ENCODE assay signal across 8 cellular contexts in the genomic region with DNA sequence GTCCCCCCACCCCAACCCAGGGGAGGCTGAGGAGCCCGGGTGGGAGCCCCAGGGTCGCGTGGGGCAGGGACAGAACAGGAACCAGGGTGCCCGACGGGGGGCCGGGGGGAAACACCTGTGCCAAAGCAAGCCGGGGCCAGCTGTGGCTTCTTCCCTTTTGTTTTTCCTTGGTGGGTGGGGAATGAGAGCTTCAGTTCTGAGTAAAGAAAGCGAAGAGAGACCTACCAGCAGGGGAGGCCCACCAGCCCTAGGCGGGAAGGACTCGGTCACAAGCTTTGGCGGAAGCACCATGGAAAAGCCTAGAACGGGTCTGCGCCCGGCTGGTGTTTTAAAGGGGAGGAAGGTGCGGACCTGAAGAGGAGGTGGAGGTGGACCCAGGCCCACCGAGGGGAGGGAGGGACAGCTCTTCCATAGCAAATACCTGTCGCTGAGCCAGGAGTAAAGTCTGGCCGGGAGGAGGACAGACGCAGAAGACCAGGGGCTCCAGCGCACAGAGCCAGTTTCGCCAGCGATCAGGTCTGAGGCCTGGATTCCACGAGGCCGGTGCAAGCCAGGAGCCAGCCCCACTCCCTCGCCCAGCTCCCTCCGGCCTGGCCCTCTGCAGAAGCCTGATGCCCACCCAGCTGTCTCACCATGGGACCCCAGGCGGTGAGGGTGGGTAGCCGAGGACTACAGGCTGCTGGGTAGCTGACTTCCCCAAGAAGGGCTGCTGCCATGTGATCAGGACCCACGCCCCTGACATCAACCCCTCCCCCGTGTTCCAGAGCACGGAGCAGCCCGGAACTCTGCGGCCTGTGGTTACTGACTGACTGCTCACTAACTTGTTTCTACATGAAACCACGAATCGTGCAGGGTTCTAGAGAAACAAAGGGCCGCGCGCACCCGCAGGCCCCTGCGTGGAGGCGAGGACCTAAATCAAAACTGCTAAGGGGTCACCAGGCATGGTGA. TPM values are rescaled to one million over a fixed set of nuclear protein-coding genes. Genes with fewer than 3 reads are reported as not detected.
A peak's percentile ranks its signal among the peaks of the same experiment; 100 is the strongest.
DNase-seq lines count a peak whose midpoint lies in the region; ATAC-seq and TF ChIP-seq lines count a peak whose summit lies in the region.

No MANE protein-coding gene starts in this region.

- H3K9me3 ChIP-seq in left ventricle myocardium inferior (replicated peaks): no peaks in the 10 kb centered on the region

- H3K4me3 ChIP-seq in left ventricle myocardium inferior (peak overlapping the region; percentile 98), skeletal muscle cell (ENCODE audit: low read depth, low read length) (peak overlapping the region; percentile 47)

- in situ Hi-C loops in ACHN (cut with HindIII; ENCODE audit: low pct_ligation_motif_present, low pct_unique_long_range_greater_than_20kb, low sequenced_read_pairs): no loop called here
- in situ Hi-C loops in G401 (cut with HindIII; ENCODE audit: low sequenced_read_pairs): no loop called here

- no peaks in the 10 kb centered on the region for H3K27me3 ChIP-seq in left ventricle myocardium inferior (ENCODE audit: low read depth)

- ATAC-seq in GM18858 (IDR thresholded peaks at IDR 0.05; ENCODE audit: unreplicated experiment) (peak; percentile 62), HG02981 (IDR thresholded peaks at IDR 0.05; ENCODE audit: unreplicated experiment) (peak; percentile 60)

- peak; percentile 34 for TF ChIP-seq CTCF in left ventricle myocardium inferior (IDR thresholded peaks at IDR 0.05; ENCODE audit: borderline replicate concordance)

- DNase-seq in SIG-M5 (lab: John Stamatoyannopoulos, UW): peak; percentile 91
- peak; percentile 76 for DNase-seq in activated naive CD4-positive, alpha-beta T cell treated with anti-CD3 and anti-CD28 coated beads, Interleukin-2, amount 50 U/mL, for 16 hours
- DNase-seq in left ventricle myocardium inferior: peak; percentile 73
- no peak for DNase-seq in skeletal muscle cell (ENCODE audit: low read depth)
- DNase-seq in ACHN: no peak
- DNase-seq in G401 (ENCODE audit: low spot score): no peak

- peaks cover 12% of the 10 kb centered on the region for H3K36me3 ChIP-seq in left ventricle myocardium inferior

- peak overlapping the region; percentile 100 for H3K27ac ChIP-seq in left ventricle myocardium inferior (replicated peaks)

- intact Hi-C loops in left ventricle myocardium inferior (cut with micrococcal nuclease): no loop called here

- peaks cover 96% of the 10 kb centered on the region for H3K4me1 ChIP-seq in left ventricle myocardium inferior

RNA-seq across cellular contexts. Expression of a gene that starts 0.8 kb away (rescaled TPM):
- total RNA-seq in left ventricle myocardium inferior: 60.4 TPM
- 207 and 258 TPM in 2 replicates for total RNA-seq in G401 (2014; rRNA removed; shearing (Covaris generic))

RNA-seq across cellular contexts. Expression of a gene that starts 57.6 kb away (rescaled TPM):
- 15.9 TPM for total RNA-seq in left ventricle myocardium inferior
- 33.0 and 37.9 TPM in 2 replicates for total RNA-seq in G401 (2014; rRNA removed; shearing (Covaris generic))

Comparison
In these comparisons a context has a peak if more than half of its experiments do, and no peak if none do; other contexts are left out.
1. DNase-seq: peak in SIG-M5 (single experiment), activated naive CD4-positive, alpha-beta T cell treated with anti-CD3 and anti-CD28 coated beads, Interleukin-2, amount 50 U/mL, for 16 hours (single experiment) and left ventricle myocardium inferior (single experiment); none in skeletal muscle cell (single experiment), ACHN (single experiment) and G401 (single experiment).